In the genomic region with DNA sequence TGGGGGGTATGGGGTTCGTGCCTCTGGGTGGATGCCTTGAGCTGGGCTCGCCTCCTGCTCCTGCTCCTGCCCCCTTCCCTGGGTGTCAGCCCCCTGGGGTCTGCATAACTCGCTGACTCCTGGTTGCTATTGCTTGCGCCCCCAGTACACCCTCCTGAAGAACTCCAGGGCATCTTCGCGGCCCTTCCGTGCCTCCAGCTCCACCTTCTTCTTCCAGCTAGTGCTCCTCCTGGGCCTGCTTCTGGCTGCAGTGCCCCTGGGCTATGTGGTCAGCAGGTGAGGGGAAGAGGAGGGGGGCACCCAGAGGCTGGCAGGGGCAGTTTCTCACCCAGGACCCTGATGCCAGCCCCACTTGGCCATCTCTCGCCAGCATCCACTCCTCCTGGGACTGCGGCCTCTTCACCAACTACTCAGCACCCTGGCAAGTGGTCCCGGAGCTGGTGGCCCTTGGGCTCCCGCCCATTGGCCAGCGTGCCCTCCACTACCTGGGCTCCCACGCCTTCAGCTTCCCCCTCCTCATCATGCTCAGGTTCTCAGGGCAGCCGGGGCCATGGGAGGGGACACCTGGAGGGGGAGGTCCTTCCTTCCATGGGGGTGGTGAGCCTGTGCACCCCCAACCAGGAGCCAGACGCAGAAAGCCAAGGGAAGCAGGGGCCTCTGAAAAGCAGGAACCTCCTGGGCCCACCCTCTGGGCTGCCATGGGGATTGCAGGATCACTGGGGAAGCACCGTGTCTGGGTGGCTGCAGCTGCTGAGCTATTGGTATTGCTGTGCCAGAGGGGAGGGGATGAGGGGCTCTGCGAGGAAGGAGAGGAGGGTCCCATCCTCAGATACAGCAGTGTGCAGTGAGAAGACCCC, we compare ENCODE assay signal across 14 cellular contexts. TPM values are rescaled to one million over a fixed set of nuclear protein-coding genes. Genes with fewer than 3 reads are reported as not detected.
DNase-seq lines count a peak whose midpoint lies in the region; ATAC-seq and TF ChIP-seq lines count a peak whose summit lies in the region.
"Had no signal": no experiment of that assay in that cellular context is flagged by ENCODE, and none has a peak within 500 bp of the region (broad histone marks: within the 10 kb centered on the region; RNA-seq: fewer than 3 reads in every experiment).

No MANE protein-coding gene starts in this region.

- no peaks in the 10 kb centered on the region for H3K9me3 Mint-ChIP-seq in CD14-positive monocyte
- no peaks in the 10 kb centered on the region for H3K9me3 Mint-ChIP-seq in activated B cell treated with CpG ODN at 0.5 μM for 24 hours
- no peaks in the 10 kb centered on the region for H3K9me3 Mint-ChIP-seq in naive B cell

- H3K4me3 Mint-ChIP-seq in CD14-positive monocyte: no peak overlapping the region
- H3K4me3 Mint-ChIP-seq in activated B cell treated with CpG ODN at 0.5 μM for 24 hours: peak overlapping the region; percentile 50
- peak overlapping the region in 5 of 8 donors; percentile 18 to 71 (median 53) for H3K4me3 Mint-ChIP-seq in naive B cell

- POLR2A ChIA-PET in activated B cell treated with CpG ODN at 0.5 μM for 24 hours (lab: Charles Lee): interaction anchor here (0.5 to 48.2 kb wide), 4 partner anchors 3 to 596 kb away, joined by 3 to 2404 read pairs (median 1040); partner anchors contain the start of genes AFMID, C17orf99, SYNGR2 and TK1

- intact Hi-C loops in CD14-positive monocyte (cut with micrococcal nuclease) (loop anchor here in 1 of 2 donors (5.0 kb wide), 1 partner anchor 34 kb away; no protein-coding TSS in a partner anchor), activated B cell treated with CpG ODN at 0.5 μM for 24 hours (cut with micrococcal nuclease) (no loop called here)

- TF ChIP-seq CTCF in CD14-positive monocyte (IDR thresholded peaks at IDR 0.05) (no peak), activated B cell treated with CpG ODN at 0.5 μM for 24 hours (IDR thresholded peaks at IDR 0.05) (no peak)

- H3K36me3 Mint-ChIP-seq in CD14-positive monocyte: peaks cover 49 to 69% of the 10 kb centered on the region in 2 donors
- peaks cover 55% of the 10 kb centered on the region for H3K36me3 Mint-ChIP-seq in activated B cell treated with CpG ODN at 0.5 μM for 24 hours (ENCODE audit: low read depth)
- peaks cover 8 to 13% of the 10 kb centered on the region in 2 donors for H3K36me3 Mint-ChIP-seq in naive B cell

- no peak for DNase-seq in CD14-positive monocyte (ENCODE audit: low spot score)
- no peak for DNase-seq in activated B cell treated with CpG ODN at 0.5 μM for 24 hours
- no peak for DNase-seq in naive B cell
- no peak for DNase-seq in C1 segment of cervical spinal cord (lab: John Stamatoyannopoulos, UW)
- DNase-seq: amniotic stem cell; GOT3; NCI-H2081 treated with DMSO at 0.1 percent for 48 hours; NCI-H774; stimulated activated CD4-positive, alpha-beta T cell treated with anti-CD3 and anti-CD28 coated beads, Interleukin-1b, Interleukin-23, amount 100 ng/mL, for 48 hours had no signal

- H3K27me3 Mint-ChIP-seq in CD14-positive monocyte (ENCODE audit: low read depth in 3 of 3) (peaks cover 0 to 5% (median 0%) of the 10 kb centered on the region in 3 donors), activated B cell treated with CpG ODN at 0.5 μM for 24 hours (no peaks in the 10 kb centered on the region), naive B cell (no peaks in the 10 kb centered on the region)

- CTCF ChIA-PET in activated B cell treated with CpG ODN at 0.5 μM for 24 hours (lab: Charles Lee): interaction anchor here (0.6 to 15.7 kb wide), 9 partner anchors 9 to 55 kb away, joined by 3 to 220 read pairs (median 5); partner anchors contain the start of gene TMC6

- peak overlapping the region in 4 of 7 donors; percentile 32 to 75 (median 62) for H3K27ac Mint-ChIP-seq in CD14-positive monocyte
- H3K27ac Mint-ChIP-seq in activated B cell treated with CpG ODN at 0.5 μM for 24 hours: peak overlapping the region; percentile 89
- H3K27ac Mint-ChIP-seq in naive B cell: peak overlapping the region; percentile 67 to 99 (median 89)

- no peak for ATAC-seq in activated B cell treated with CpG ODN at 0.5 μM for 24 hours (ENCODE audit: low read depth)
- no peak for ATAC-seq in naive B cell (ENCODE audit: low read depth in 2 of 2)
- no peak for ATAC-seq in GM21723 (IDR thresholded peaks at IDR 0.05; ENCODE audit: unreplicated experiment)
- no peak for ATAC-seq in GM18519 (IDR thresholded peaks at IDR 0.05; ENCODE audit: low FRiP score, unreplicated experiment)

- H3K4me1 Mint-ChIP-seq in CD14-positive monocyte (peaks cover 75% of the 10 kb centered on the region), activated B cell treated with CpG ODN at 0.5 μM for 24 hours (peaks cover 90% of the 10 kb centered on the region), naive B cell (peaks cover 75 to 89% (median 87%) of the 10 kb centered on the region in 3 donors)

- peak; percentile 0 for TF ChIP-seq POLR2A in GM10847 (IDR thresholded peaks at IDR 0.05; ENCODE audit: extremely low read depth, insufficient read length)

RNA-seq across cellular contexts. Expression of gene C17orf99, which starts 7.8 kb away (rescaled TPM):
- polyA plus RNA-seq in CD14-positive monocyte: not detected
- total RNA-seq in activated B cell treated with CpG ODN at 0.5 μM for 24 hours: 5.2 and 7.1 TPM in 2 replicates
- polyA plus RNA-seq in naive B cell (ENCODE audit: low read depth in 6 of 6): under 1 TPM in 1 of 6 donors, not detected in 5; 0.42 TPM
- total RNA-seq: Caco-2, esophagus muscularis mucosa had no signal

RNA-seq across cellular contexts. Expression of gene TMC8, which starts 7.9 kb away (rescaled TPM):
- polyA plus RNA-seq in CD14-positive monocyte (10 to 100 TPM; 13.3 to 15.1 TPM), naive B cell (ENCODE audit: low read depth in 6 of 6) (100 to 1,000 TPM in 1 of 6 donors, 10 to 100 TPM in 5; 26.2 to 103 (median 55.2) TPM)
- total RNA-seq in activated B cell treated with CpG ODN at 0.5 μM for 24 hours: 166 and 181 TPM in 2 replicates
- total RNA-seq: Caco-2 had no signal

RNA-seq across cellular contexts. Expression of gene TMC6, which starts 9.9 kb away (rescaled TPM):
- polyA plus RNA-seq in CD14-positive monocyte (10 to 100 TPM; 60.1 to 79.2 TPM), naive B cell (ENCODE audit: low read depth in 6 of 6) (100 to 1,000 TPM in 5 of 6 donors, 10 to 100 TPM in 1; 84.9 to 170 (median 141) TPM)
- 746 and 896 TPM in 2 replicates for total RNA-seq in activated B cell treated with CpG ODN at 0.5 μM for 24 hours

RNA-seq across cellular contexts. Expression of gene SYNGR2, which starts 29.9 kb away (rescaled TPM):
- polyA plus RNA-seq in CD14-positive monocyte (100 to 1,000 TPM; 350 to 402 TPM), naive B cell (ENCODE audit: low read depth in 6 of 6) (100 to 1,000 TPM; 490 to 908 (median 562) TPM)
- total RNA-seq in activated B cell treated with CpG ODN at 0.5 μM for 24 hours: 636 and 647 TPM in 2 replicates

RNA-seq across cellular contexts. Expression of gene TK1, which starts 48.4 kb away (rescaled TPM):
- polyA plus RNA-seq in CD14-positive monocyte (1 to 10 TPM; 1.4 to 2.0 TPM), naive B cell (ENCODE audit: low read depth in 6 of 6) (1 to 10 TPM in 5 of 6 donors, under 1 TPM in 1; 0.91 to 3.5 (median 2.1) TPM)
- 3.8 TPM in 2 replicates for total RNA-seq in activated B cell treated with CpG ODN at 0.5 μM for 24 hours

Comparison
In these comparisons a context has a peak if more than half of its experiments do, and no peak if none do; other contexts are left out.
1. H3K4me3 Mint-ChIP-seq: peak in activated B cell treated with CpG ODN at 0.5 μM for 24 hours (single experiment) and naive B cell (5 of 8); none in CD14-positive monocyte (0 of 2).
2. Peak in every context shown above with its lines, with median percentiles within 50 percentile points of each other: H3K27ac Mint-ChIP-seq.